ENCODE assay signal across 19 cellular contexts in genomic region chr5:140707812-140708211, GRCh38. TPM values are rescaled to one million over a fixed set of nuclear protein-coding genes. Genes with fewer than 3 reads are reported as not detected.
DNase-seq lines count a peak whose midpoint lies in the region; ATAC-seq, FAIRE-seq and TF ChIP-seq lines count a peak whose summit lies in the region.
"Had no signal": no experiment of that assay in that cellular context is flagged by ENCODE, and none has a peak within 500 bp of the region (broad histone marks: within the 10 kb centered on the region; RNA-seq: fewer than 3 reads in every experiment).

No MANE protein-coding gene starts in this region.

- no peak for TF ChIP-seq POLR2A in HepG2 (IDR thresholded peaks at IDR 0.05; ENCODE audit: insufficient read depth in 1 of 2, low read depth in 2 of 2, low read length in 2 of 2)
- TF ChIP-seq POLR2A in right lobe of liver (IDR thresholded peaks at IDR 0.05), result no peak
- no peak for TF ChIP-seq POLR2A in gastrocnemius medialis (IDR thresholded peaks at IDR 0.05)

- H3K9me3 Mint-ChIP-seq in immature natural killer cell, result peaks cover 0 to 3% (median 0%) of the 10 kb centered on the region in 6 donors

- BruUV-seq in HepG2 (replicated peaks; lab: Mats Ljungman, UMichigan), result no TSS peak

- H3K36me3 ChIP-seq in HepG2 (replicated peaks in 1 of 2; ENCODE audit: control insufficient read depth in 1 of 2, insufficient read depth in 2 of 2, low read length in 2 of 2), result peaks cover 10 to 33% of the 10 kb centered on the region in 2 experiments
- H3K36me3 ChIP-seq in right lobe of liver, result peaks cover 7 to 40% (median 19%) of the 10 kb centered on the region in 4 donors
- H3K36me3 ChIP-seq in gastrocnemius medialis, result peaks cover 6 to 34% of the 10 kb centered on the region in 2 donors
- peaks cover 4 to 10% of the 10 kb centered on the region in 2 donors for H3K36me3 ChIP-seq in small intestine (ENCODE audit: control insufficient read depth in 2 of 2, insufficient read depth in 2 of 2, low read length in 2 of 2)

- no peak overlapping the region for H3K4me3 Mint-ChIP-seq in immature natural killer cell

- H3K36me3 Mint-ChIP-seq in immature natural killer cell, result peaks cover 17 to 23% (median 21%) of the 10 kb centered on the region in 3 donors

- H3K4me3 ChIP-seq in HepG2 (replicated peaks in 1 of 3; ENCODE audit: insufficient read depth in 1 of 3, low read depth in 2 of 3, low read length in 3 of 3), result no peak overlapping the region
- H3K4me3 ChIP-seq in right lobe of liver, result no peak overlapping the region
- H3K4me3 ChIP-seq in gastrocnemius medialis, result no peak overlapping the region
- H3K4me3 ChIP-seq in small intestine (ENCODE audit: low read depth in 1 of 2, low read length in 2 of 2), result no peak overlapping the region
- H3K4me3 ChIP-seq: GM23248 had no signal

- no peak overlapping the region for H3K4me2 ChIP-seq in HepG2 (ENCODE audit: low read depth, low read length)
- H3K4me2 ChIP-seq: KMS-11 had no signal

- no peak for FAIRE-seq in HepG2 (lab: Jason Lieb, UNC)
- no peak for FAIRE-seq in small intestine (lab: Jason Lieb, UNC)
- FAIRE-seq: G401.6 had no signal

- H3K4me1 ChIP-seq in HepG2 (ENCODE audit: insufficient read depth, low read length), result peaks cover 24% of the 10 kb centered on the region
- H3K4me1 ChIP-seq in right lobe of liver, result no peaks in the 10 kb centered on the region
- H3K4me1 ChIP-seq in gastrocnemius medialis, result peaks cover 0 to 13% of the 10 kb centered on the region in 2 donors
- no peaks in the 10 kb centered on the region for H3K4me1 ChIP-seq in small intestine (ENCODE audit: control insufficient read depth in 2 of 2, insufficient read depth in 1 of 2, low read depth in 1 of 2, low read length in 1 of 2)

- H3K27me3 ChIP-seq in HepG2 (ENCODE audit: control insufficient read depth in 1 of 2, insufficient read depth in 2 of 2, low read length in 2 of 2) (no peaks in the 10 kb centered on the region; a peak in 1 of 5 replicates), right lobe of liver (no peaks in the 10 kb centered on the region), gastrocnemius medialis (no peaks in the 10 kb centered on the region), small intestine (ENCODE audit: control insufficient read depth in 2 of 2, insufficient read depth in 2 of 2, low read length in 2 of 2) (no peaks in the 10 kb centered on the region)

- CTCF ChIA-PET in HepG2 (lab: Yijun Ruan, JAX; ENCODE audit: low intra/inter-chr PET ratio, low total read pairs) (no interaction called here), HEK293T (lab: Yijun Ruan, JAX) (no interaction called here)

- intact Hi-C loops in HepG2 (cut with micrococcal nuclease; ENCODE audit: unreplicated experiment), result no loop called here
- intact Hi-C loops in right lobe of liver (cut with DNase I), result no loop called here
- intact Hi-C loops in gastrocnemius medialis (cut with DNase I; ENCODE audit: low total_unique reads), result loop anchor here (2.0 kb wide), 1 partner anchor 69 kb away; the partner anchor contains the start of gene TMCO6

- no peak overlapping the region for H2AFZ ChIP-seq in HepG2 (ENCODE audit: low read length)
- H2AFZ ChIP-seq: GM23248 had no signal

- H4K20me1 ChIP-seq in HepG2 (ENCODE audit: insufficient read depth, low read length), result no peaks in the 10 kb centered on the region

- no peak for ATAC-seq in HepG2
- no peak for ATAC-seq in right lobe of liver
- ATAC-seq in gastrocnemius medialis, result no peak
- ATAC-seq: PC-3 had no signal

- POLR2A ChIA-PET in HepG2 (lab: Yijun Ruan, JAX) (interaction anchor here (0.7 to 2.2 kb wide), 3 partner anchors 8 to 150 kb away, joined by 3 to 9 read pairs (median 3); partner anchors contain the start of genes HARS1, HARS2, SRA1 and ZMAT2), HEK293T (lab: Yijun Ruan, JAX) (interaction anchor here (0.7 to 1.7 kb wide), 5 partner anchors 8 to 1253 kb away, joined by 4 to 7 read pairs (median 5); partner anchors contain the start of genes HARS1, HARS2, IK and NDUFA2)

- in situ Hi-C loops in HepG2 (cut with HindIII; ENCODE audit: extremely low pct_ligation_motif_present, low pct_unique_long_range_greater_than_20kb), result no loop called here
- in situ Hi-C loops in gastrocnemius medialis (cut with MboI; ENCODE audit: low sequenced_read_pairs in 4 of 4), result loop anchor here in 1 of 4 donors (25.0 kb wide), 1 partner anchor 854 kb away; no protein-coding TSS in a partner anchor

- no peak overlapping the region for H3K9ac ChIP-seq in HepG2 (ENCODE audit: insufficient read depth, low read depth, low read length)
- H3K9ac ChIP-seq: GM23248, KMS-11 had no signal

- TF ChIP-seq CTCF in HepG2 (CRISPR knock-in tag; IDR thresholded peaks at IDR 0.05) (no peak), right lobe of liver (IDR thresholded peaks at IDR 0.05) (no peak), gastrocnemius medialis (IDR thresholded peaks at IDR 0.05 in 4 of 5, conservative IDR thresholded peaks at IDR 0.05 in 1 of 5) (no peak)

- peaks cover 22 to 23% of the 10 kb centered on the region in 2 donors for H3K4me1 Mint-ChIP-seq in immature natural killer cell

- WGBS in HepG2 (ENCODE audit: low lambda C conversion rate), result 90% methylated on average over 4 of the region's 4 CpGs
- 86% methylated on average over 1 of the region's 4 CpGs for WGBS in right lobe of liver (ENCODE audit: insufficient coverage, low coverage, low lambda C conversion rate, missing lambda C conversion rate)
- 89 to 95% (median 94%) methylated on average over 4 of the region's 4 CpGs for WGBS in small intestine, 3 donors

- peaks cover 11 to 20% (median 17%) of the 10 kb centered on the region in 3 donors for H3K27me3 Mint-ChIP-seq in immature natural killer cell (ENCODE audit: low read depth in 3 of 3)

- DNase-seq in HepG2 (ENCODE audit: low spot score), result no peak
- no peak for DNase-seq in right lobe of liver
- DNase-seq in HEK293T (ENCODE audit: extremely low spot score), result no peak
- DNase-seq in immature natural killer cell, result no peak
- no peak for DNase-seq in gastrocnemius medialis
- DNase-seq in small intestine, result no peak
- DNase-seq in hepatic stellate cell (ENCODE audit: low spot score), result no peak
- DNase-seq in HPDE6-E6E7 (ENCODE audit: extremely low spot score), result no peak
- DNase-seq: C1 segment of cervical spinal cord, COR-L47, GM23248, HCEC 1CT, MV-4-11, NCI-H187, NCI-H2107, NCI-H526, PC-3 had no signal

- H3K79me2 ChIP-seq in HepG2 (ENCODE audit: insufficient read depth, low read length), result peaks cover 1% of the 10 kb centered on the region

- TF ChIP-seq RAD21 in HepG2 (CRISPR knock-in tag; IDR thresholded peaks at IDR 0.05), result no peak

- no peak overlapping the region for H3K27ac ChIP-seq in HepG2 (ENCODE audit: extremely low read length, insufficient read depth, low read length)
- no peak overlapping the region for H3K27ac ChIP-seq in right lobe of liver
- peak overlapping the region; percentile 65 to 81 (median 69) for H3K27ac ChIP-seq in gastrocnemius medialis
- no peak overlapping the region for H3K27ac ChIP-seq in small intestine (ENCODE audit: low read depth in 1 of 2, low read length in 1 of 2)
- H3K27ac ChIP-seq: GM23248, KMS-11 had no signal

- H3K27ac Mint-ChIP-seq in immature natural killer cell, result peak overlapping the region in 4 of 6 donors; percentile 26 to 69 (median 51)

- TF ChIP-seq EP300 in HepG2 (IDR thresholded peaks at IDR 0.05; ENCODE audit: low read depth in 2 of 2, low read length in 2 of 2) (no peak), HepG2 (CRISPR knock-in tag; IDR thresholded peaks at IDR 0.05; ENCODE audit: borderline replicate concordance) (no peak)

- H3K9me3 ChIP-seq in HepG2 (ENCODE audit: low read length), result no peaks in the 10 kb centered on the region
- H3K9me3 ChIP-seq in right lobe of liver, result no peaks in the 10 kb centered on the region
- H3K9me3 ChIP-seq in gastrocnemius medialis, result no peaks in the 10 kb centered on the region
- no peaks in the 10 kb centered on the region for H3K9me3 ChIP-seq in small intestine (ENCODE audit: control insufficient read depth, low read depth)

RNA-seq across cellular contexts. Expression of gene ZMAT2, which starts 7.6 kb away (rescaled TPM):
- total RNA-seq in HepG2 (2016; rRNA removed; fragmentation: Illumina TruSeq; extraction: Trizol) (92.8 and 141 TPM in 2 replicates), right lobe of liver (10 to 100 TPM; 11.6 to 26.4 (median 18.0) TPM), gastrocnemius medialis (10 to 100 TPM; 44.2 to 56.5 (median 51.9) TPM)
- 10.7 and 14.9 TPM in 2 replicates for total RNA-seq in HepG2 (2016; cell fraction: cytosol; rRNA removed; fragmentation: Illumina TruSeq; extraction: Trizol; ENCODE audit: low read depth)
- total RNA-seq in HepG2 (2016; cell fraction: insoluble cytoplasmic fraction; rRNA removed; fragmentation: Illumina TruSeq; extraction: Trizol), result 96.7 and 141 TPM in 2 replicates
- 28.5 and 32.2 TPM in 2 replicates for total RNA-seq in HepG2 (2016; cell fraction: membrane; rRNA removed; fragmentation: Illumina TruSeq; extraction: Trizol)
- total RNA-seq in HepG2 (2016; cell fraction: nucleus; rRNA removed; fragmentation: Illumina TruSeq; extraction: Trizol), result 35.3 and 39.3 TPM in 2 replicates
- polyA plus RNA-seq in HepG2 (2011; rRNA removed) (25.2 and 35.4 TPM in 2 replicates), immature natural killer cell (10 to 100 TPM; 76.7 to 83.7 (median 78.3) TPM), small intestine (10 to 100 TPM; 50.3 to 67.4 (median 56.2) TPM)
- 17.2 and 23.5 TPM in 2 replicates for polyA plus RNA-seq in HepG2 (2011; cell fraction: cytosol; rRNA removed)
- 10.4 and 17.0 TPM in 2 replicates for polyA plus RNA-seq in HepG2 (2011; cell fraction: nucleus; rRNA removed)
- polyA plus RNA-seq in HepG2 (2012), result 49.4 and 69.0 TPM in 2 replicates
- 13.7 and 14.3 TPM in 2 replicates for polyA plus RNA-seq in HepG2 (2016; cell fraction: cytosol; fragmentation: Illumina TruSeq; extraction: Trizol; ENCODE audit: low read depth)
- polyA plus RNA-seq in HepG2 (2016; cell fraction: insoluble cytoplasmic fraction; fragmentation: Illumina TruSeq; extraction: Trizol; ENCODE audit: low read depth), result 181 and 206 TPM in 2 replicates
- polyA plus RNA-seq in HepG2 (2016; cell fraction: membrane; fragmentation: Illumina TruSeq; extraction: Trizol; ENCODE audit: low read depth), result 25.7 and 27.5 TPM in 2 replicates
- 72.2 and 82.2 TPM in 2 replicates for polyA plus RNA-seq in HepG2 (2016; cell fraction: nucleus; fragmentation: Illumina TruSeq; extraction: Trizol; ENCODE audit: insufficient read depth, low read depth)
- 16.0 and 31.9 TPM in 2 replicates for polyA minus RNA-seq in HepG2 (2011; rRNA and poly(A)+ RNA removed; ENCODE audit: low replicate concordance)
- 7.4 and 9.7 TPM in 2 replicates for polyA minus RNA-seq in HepG2 (2011; cell fraction: cytosol; rRNA and poly(A)+ RNA removed)
- 22.8 and 25.5 TPM in 2 replicates for polyA minus RNA-seq in HepG2 (2011; cell fraction: nucleus; rRNA and poly(A)+ RNA removed)

RNA-seq across cellular contexts. Expression of gene HARS2, which starts 16.6 kb away (rescaled TPM):
- total RNA-seq in HepG2 (2016; rRNA removed; fragmentation: Illumina TruSeq; extraction: Trizol) (25.8 and 28.3 TPM in 2 replicates), right lobe of liver (10 to 100 TPM in 4 of 6 experiments, 1 to 10 TPM in 2; 8.5 to 13.9 (median 11.5) TPM), gastrocnemius medialis (10 to 100 TPM; 25.2 to 36.0 (median 27.0) TPM)
- total RNA-seq in HepG2 (2016; cell fraction: cytosol; rRNA removed; fragmentation: Illumina TruSeq; extraction: Trizol; ENCODE audit: low read depth), result 5.1 and 6.4 TPM in 2 replicates
- 26.9 and 28.1 TPM in 2 replicates for total RNA-seq in HepG2 (2016; cell fraction: insoluble cytoplasmic fraction; rRNA removed; fragmentation: Illumina TruSeq; extraction: Trizol)
- total RNA-seq in HepG2 (2016; cell fraction: membrane; rRNA removed; fragmentation: Illumina TruSeq; extraction: Trizol), result 9.4 and 11.0 TPM in 2 replicates
- 24.3 and 26.6 TPM in 2 replicates for total RNA-seq in HepG2 (2016; cell fraction: nucleus; rRNA removed; fragmentation: Illumina TruSeq; extraction: Trizol)
- polyA plus RNA-seq in HepG2 (2011; rRNA removed) (17.6 and 17.9 TPM in 2 replicates), immature natural killer cell (10 to 100 TPM; 13.2 to 37.7 (median 27.0) TPM), small intestine (10 to 100 TPM; 21.8 to 23.3 (median 23.2) TPM)
- 11.2 and 13.9 TPM in 2 replicates for polyA plus RNA-seq in HepG2 (2011; cell fraction: cytosol; rRNA removed)
- polyA plus RNA-seq in HepG2 (2011; cell fraction: nucleus; rRNA removed), result 29.0 and 33.3 TPM in 2 replicates
- polyA plus RNA-seq in HepG2 (2012), result 14.2 and 15.4 TPM in 2 replicates
- 1.7 and 2.6 TPM in 2 replicates for polyA plus RNA-seq in HepG2 (2016; cell fraction: cytosol; fragmentation: Illumina TruSeq; extraction: Trizol; ENCODE audit: low read depth)
- 21.7 and 22.7 TPM in 2 replicates for polyA plus RNA-seq in HepG2 (2016; cell fraction: insoluble cytoplasmic fraction; fragmentation: Illumina TruSeq; extraction: Trizol; ENCODE audit: low read depth)
- polyA plus RNA-seq in HepG2 (2016; cell fraction: membrane; fragmentation: Illumina TruSeq; extraction: Trizol; ENCODE audit: low read depth), result 4.5 and 5.1 TPM in 2 replicates
- 34.6 and 36.3 TPM in 2 replicates for polyA plus RNA-seq in HepG2 (2016; cell fraction: nucleus; fragmentation: Illumina TruSeq; extraction: Trizol; ENCODE audit: insufficient read depth, low read depth)
- 18.1 and 21.0 TPM in 2 replicates for polyA minus RNA-seq in HepG2 (2011; rRNA and poly(A)+ RNA removed; ENCODE audit: low replicate concordance)
- polyA minus RNA-seq in HepG2 (2011; cell fraction: cytosol; rRNA and poly(A)+ RNA removed), result 8.6 and 10.0 TPM in 2 replicates
- polyA minus RNA-seq in HepG2 (2011; cell fraction: nucleus; rRNA and poly(A)+ RNA removed), result 44.9 and 58.2 TPM in 2 replicates

RNA-seq across cellular contexts. Expression of gene HARS1, which starts 16.6 kb away (rescaled TPM):
- 66.2 and 78.8 TPM in 2 replicates for total RNA-seq in HepG2 (2016; rRNA removed; fragmentation: Illumina TruSeq; extraction: Trizol)
- total RNA-seq in HepG2 (2016; cell fraction: cytosol; rRNA removed; fragmentation: Illumina TruSeq; extraction: Trizol; ENCODE audit: low read depth), result 13.1 and 14.5 TPM in 2 replicates
- total RNA-seq in HepG2 (2016; cell fraction: insoluble cytoplasmic fraction; rRNA removed; fragmentation: Illumina TruSeq; extraction: Trizol), result 70.2 and 81.1 TPM in 2 replicates
- 20.9 and 21.9 TPM in 2 replicates for total RNA-seq in HepG2 (2016; cell fraction: membrane; rRNA removed; fragmentation: Illumina TruSeq; extraction: Trizol)
- total RNA-seq in HepG2 (2016; cell fraction: nucleus; rRNA removed; fragmentation: Illumina TruSeq; extraction: Trizol), result 45.1 and 48.6 TPM in 2 replicates
- polyA plus RNA-seq in HepG2 (2011; rRNA removed), result 36.9 and 37.2 TPM in 2 replicates
- polyA plus RNA-seq in HepG2 (2011; cell fraction: cytosol; rRNA removed), result 33.8 and 44.9 TPM in 2 replicates
- 45.2 and 53.9 TPM in 2 replicates for polyA plus RNA-seq in HepG2 (2011; cell fraction: nucleus; rRNA removed)
- polyA plus RNA-seq in HepG2 (2012), result 36.0 and 36.8 TPM in 2 replicates
- 7.2 and 8.5 TPM in 2 replicates for polyA plus RNA-seq in HepG2 (2016; cell fraction: cytosol; fragmentation: Illumina TruSeq; extraction: Trizol; ENCODE audit: low read depth)
- 86.5 and 89.9 TPM in 2 replicates for polyA plus RNA-seq in HepG2 (2016; cell fraction: insoluble cytoplasmic fraction; fragmentation: Illumina TruSeq; extraction: Trizol; ENCODE audit: low read depth)
- polyA plus RNA-seq in HepG2 (2016; cell fraction: membrane; fragmentation: Illumina TruSeq; extraction: Trizol; ENCODE audit: low read depth), result 13.6 and 14.8 TPM in 2 replicates
- polyA plus RNA-seq in HepG2 (2016; cell fraction: nucleus; fragmentation: Illumina TruSeq; extraction: Trizol; ENCODE audit: insufficient read depth, low read depth), result 117 and 121 TPM in 2 replicates
- polyA minus RNA-seq in HepG2 (2011; rRNA and poly(A)+ RNA removed; ENCODE audit: low replicate concordance), result 23.8 and 62.7 TPM in 2 replicates
- 19.5 and 25.5 TPM in 2 replicates for polyA minus RNA-seq in HepG2 (2011; cell fraction: cytosol; rRNA and poly(A)+ RNA removed)
- 42.5 and 53.8 TPM in 2 replicates for polyA minus RNA-seq in HepG2 (2011; cell fraction: nucleus; rRNA and poly(A)+ RNA removed)
- 10 to 100 TPM; 22.8 to 46.6 (median 37.0) TPM for total RNA-seq in right lobe of liver
- 10 to 100 TPM; 52.0 to 90.7 (median 79.5) TPM for polyA plus RNA-seq in immature natural killer cell
- total RNA-seq in gastrocnemius medialis, result 10 to 100 TPM; 38.2 to 72.9 (median 59.4) TPM
- polyA plus RNA-seq in small intestine, result 10 to 100 TPM; 35.3 to 45.0 (median 36.5) TPM

RNA-seq across cellular contexts. Expression of gene DND1, which starts 34.4 kb away (rescaled TPM):
- total RNA-seq in HepG2 (2016; rRNA removed; fragmentation: Illumina TruSeq; extraction: Trizol) (0.17 and 0.55 TPM in 2 replicates), right lobe of liver (1 to 10 TPM in 1 of 6 experiments, under 1 TPM in 5; 0.27 to 1.4 (median 0.69) TPM), gastrocnemius medialis (1 to 10 TPM in 2 of 4 donors, under 1 TPM in 1, not detected in 1; 0.20 to 5.0 (median 1.8) TPM)
- total RNA-seq in HepG2 (2016; cell fraction: cytosol; rRNA removed; fragmentation: Illumina TruSeq; extraction: Trizol; ENCODE audit: low read depth), result not detected in 2 replicates
- total RNA-seq in HepG2 (2016; cell fraction: insoluble cytoplasmic fraction; rRNA removed; fragmentation: Illumina TruSeq; extraction: Trizol), result 0.63 TPM in 1 of 2 replicates, not detected in the other
- 0.15 and 0.21 TPM in 2 replicates for total RNA-seq in HepG2 (2016; cell fraction: membrane; rRNA removed; fragmentation: Illumina TruSeq; extraction: Trizol)
- 0.93 and 1.1 TPM in 2 replicates for total RNA-seq in HepG2 (2016; cell fraction: nucleus; rRNA removed; fragmentation: Illumina TruSeq; extraction: Trizol)
- polyA plus RNA-seq in HepG2 (2011; rRNA removed) (0.48 and 1.3 TPM in 2 replicates), immature natural killer cell (not detected), small intestine (1 to 10 TPM; 1.4 to 3.1 (median 2.4) TPM)
- polyA plus RNA-seq in HepG2 (2011; cell fraction: cytosol; rRNA removed), result 0.28 and 0.52 TPM in 2 replicates
- 8.9 and 9.8 TPM in 2 replicates for polyA plus RNA-seq in HepG2 (2011; cell fraction: nucleus; rRNA removed)
- polyA plus RNA-seq in HepG2 (2012), result not detected in 2 replicates
- 0.07 TPM in 1 of 2 replicates, not detected in the other for polyA plus RNA-seq in HepG2 (2016; cell fraction: cytosol; fragmentation: Illumina TruSeq; extraction: Trizol; ENCODE audit: low read depth)
- 0.15 TPM in 1 of 2 replicates, not detected in the other for polyA plus RNA-seq in HepG2 (2016; cell fraction: insoluble cytoplasmic fraction; fragmentation: Illumina TruSeq; extraction: Trizol; ENCODE audit: low read depth)
- 0.23 TPM in 2 replicates for polyA plus RNA-seq in HepG2 (2016; cell fraction: membrane; fragmentation: Illumina TruSeq; extraction: Trizol; ENCODE audit: low read depth)
- polyA plus RNA-seq in HepG2 (2016; cell fraction: nucleus; fragmentation: Illumina TruSeq; extraction: Trizol; ENCODE audit: insufficient read depth, low read depth), result 2.8 and 3.7 TPM in 2 replicates
- 0.88 and 1.3 TPM in 2 replicates for polyA minus RNA-seq in HepG2 (2011; rRNA and poly(A)+ RNA removed; ENCODE audit: low replicate concordance)
- not detected in 2 replicates for polyA minus RNA-seq in HepG2 (2011; cell fraction: cytosol; rRNA and poly(A)+ RNA removed)
- polyA minus RNA-seq in HepG2 (2011; cell fraction: nucleus; rRNA and poly(A)+ RNA removed), result 1.2 and 1.4 TPM in 2 replicates

RNA-seq across cellular contexts. Expression of gene WDR55, which starts 43.1 kb away (rescaled TPM):
- total RNA-seq in HepG2 (2016; rRNA removed; fragmentation: Illumina TruSeq; extraction: Trizol) (18.2 and 18.5 TPM in 2 replicates), right lobe of liver (10 to 100 TPM; 13.3 to 18.4 (median 15.0) TPM), gastrocnemius medialis (10 to 100 TPM; 10.9 to 18.7 (median 15.1) TPM)
- 1.8 and 2.8 TPM in 2 replicates for total RNA-seq in HepG2 (2016; cell fraction: cytosol; rRNA removed; fragmentation: Illumina TruSeq; extraction: Trizol; ENCODE audit: low read depth)
- total RNA-seq in HepG2 (2016; cell fraction: insoluble cytoplasmic fraction; rRNA removed; fragmentation: Illumina TruSeq; extraction: Trizol), result 17.1 and 17.6 TPM in 2 replicates
- 8.8 TPM in 2 replicates for total RNA-seq in HepG2 (2016; cell fraction: membrane; rRNA removed; fragmentation: Illumina TruSeq; extraction: Trizol)
- 16.0 and 18.3 TPM in 2 replicates for total RNA-seq in HepG2 (2016; cell fraction: nucleus; rRNA removed; fragmentation: Illumina TruSeq; extraction: Trizol)
- polyA plus RNA-seq in HepG2 (2011; rRNA removed) (17.7 and 23.4 TPM in 2 replicates), immature natural killer cell (10 to 100 TPM; 11.0 to 20.2 (median 13.6) TPM), small intestine (10 to 100 TPM; 21.8 to 28.9 (median 23.0) TPM)
- 15.6 and 19.1 TPM in 2 replicates for polyA plus RNA-seq in HepG2 (2011; cell fraction: cytosol; rRNA removed)
- polyA plus RNA-seq in HepG2 (2011; cell fraction: nucleus; rRNA removed), result 55.5 and 55.6 TPM in 2 replicates
- 13.9 and 15.2 TPM in 2 replicates for polyA plus RNA-seq in HepG2 (2012)
- 1.9 and 2.1 TPM in 2 replicates for polyA plus RNA-seq in HepG2 (2016; cell fraction: cytosol; fragmentation: Illumina TruSeq; extraction: Trizol; ENCODE audit: low read depth)
- polyA plus RNA-seq in HepG2 (2016; cell fraction: insoluble cytoplasmic fraction; fragmentation: Illumina TruSeq; extraction: Trizol; ENCODE audit: low read depth), result 15.5 and 17.3 TPM in 2 replicates
- 5.0 and 5.9 TPM in 2 replicates for polyA plus RNA-seq in HepG2 (2016; cell fraction: membrane; fragmentation: Illumina TruSeq; extraction: Trizol; ENCODE audit: low read depth)
- 50.1 and 52.2 TPM in 2 replicates for polyA plus RNA-seq in HepG2 (2016; cell fraction: nucleus; fragmentation: Illumina TruSeq; extraction: Trizol; ENCODE audit: insufficient read depth, low read depth)
- 24.4 and 41.7 TPM in 2 replicates for polyA minus RNA-seq in HepG2 (2011; rRNA and poly(A)+ RNA removed; ENCODE audit: low replicate concordance)
- 14.0 and 14.3 TPM in 2 replicates for polyA minus RNA-seq in HepG2 (2011; cell fraction: cytosol; rRNA and poly(A)+ RNA removed)
- 19.7 and 20.5 TPM in 2 replicates for polyA minus RNA-seq in HepG2 (2011; cell fraction: nucleus; rRNA and poly(A)+ RNA removed)

Comparison
In these comparisons a context has a peak if more than half of its experiments do, and no peak if none do; other contexts are left out.
1. H3K27ac ChIP-seq: peak in gastrocnemius medialis (4 of 4); none in HepG2 (single experiment), right lobe of liver (0 of 3) and small intestine (0 of 2).